25 cellular contexts compared by ENCODE assay signal in genomic region chr12:18658829-18659228, GRCh38.
"Had no signal": no experiment of that assay in that cellular context is flagged by ENCODE, and none has a peak within 500 bp of the region (broad histone marks: within the 10 kb centered on the region; RNA-seq: fewer than 3 reads in every experiment).

No MANE protein-coding gene starts in this region.

- DNase-seq: activated CD4-positive, alpha-beta T cell treated with anti-CD3 and anti-CD28 coated beads for 36 hours; activated CD4-positive, CD25-positive, alpha-beta regulatory T cell; activated CD8-positive, alpha-beta memory T cell treated with anti-CD3 and anti-CD28 coated beads, Interleukin-2, amount 10 ng/mL, durations not matched to agents 7 days and 5 days; activated CD8-positive, alpha-beta T cell treated with anti-CD3 and anti-CD28 coated beads, Interleukin-2, amount 10 ng/mL, durations not matched to agents 7 days and 5 days; activated naive CD4-positive, alpha-beta T cell treated with Interleukin-2 at 50 U/mL for 16 hours; activated T-cell treated with anti-CD3 and anti-CD28 coated beads, Interleukin-2, amount 50 U/mL, for 48 hours; anterior cingulate cortex; body of pancreas; cortex of kidney; effector memory CD8-positive, alpha-beta T cell; glutamatergic neuron; left cardiac atrium; left ventricle myocardium superior; retina; stimulated activated CD4-positive, alpha-beta T cell treated with anti-CD3 and anti-CD28 coated beads, Interleukin-4, amount 100 ng/mL, for 4 hours; stimulated activated CD8-positive, alpha-beta memory T cell treated with anti-CD3 and anti-CD28 coated beads, Interleukin-4, amount 100 ng/mL, for 48 hours; stimulated activated naive CD8-positive, alpha-beta T cell treated with anti-CD3 and anti-CD28 coated beads, Interleukin-15, amount 100 ng/mL, for 72 hours; substantia nigra; T-helper 1 cell; upper lobe of left lung had no signal

- ATAC-seq: activated CD4-positive, alpha-beta T cell treated with anti-CD3 and anti-CD28 coated beads for 36 hours; activated CD8-positive, alpha-beta memory T cell treated with anti-CD3 and anti-CD28 coated beads, Interleukin-2, amount 10 ng/mL, durations not matched to agents 7 days and 5 days; activated CD8-positive, alpha-beta T cell treated with anti-CD3 and anti-CD28 coated beads, Interleukin-2, amount 10 ng/mL, durations not matched to agents 7 days and 5 days; body of pancreas; effector memory CD8-positive, alpha-beta T cell; left cardiac atrium; left ventricle myocardium superior; sciatic nerve; stimulated activated memory B cell treated with anti-CD40 and anti-IgM and Interleukin-4, amounts not matched to agents 10 μg/mL and 1 μg/mL and 100 μg/mL, for 72 hours; stimulated activated naive CD8-positive, alpha-beta T cell treated with anti-CD3 and anti-CD28 coated beads, Interleukin-15, amount 100 ng/mL, for 72 hours had no signal

- H3K4me3 ChIP-seq: body of pancreas, esophagus muscularis mucosa, skin epidermis, upper lobe of left lung, vagina had no signal
